In genomic region chr2:64819774-64820688, GRCh38 we compare ENCODE assay signal across 8 cellular contexts.
DNase-seq lines count a peak whose midpoint lies in the region; ATAC-seq and TF ChIP-seq lines count a peak whose summit lies in the region.

No MANE protein-coding gene starts in this region.

- ATAC-seq in HG03378 (IDR thresholded peaks at IDR 0.05; ENCODE audit: unreplicated experiment), result peak; percentile 94

- H3K79me2 ChIP-seq in trophoblast cell (ENCODE audit: control insufficient read depth, insufficient read depth, low read length, poor library complexity) (no peaks in the 10 kb centered on the region), hepatocyte (no peaks in the 10 kb centered on the region)

- H3K27ac ChIP-seq in trophoblast cell (ENCODE audit: low read depth, low read length) (no peak overlapping the region), hepatocyte (no peak overlapping the region)

- H2AK5ac ChIP-seq in trophoblast cell (ENCODE audit: low read length), result no peak overlapping the region

- DNase-seq in activated CD8-positive, alpha-beta memory T cell treated with anti-CD3 and anti-CD28 coated beads for 1 hour (ENCODE audit: extremely low read depth in 1 of 2, low read depth in 1 of 2), result peak; percentile 5 to 11
- DNase-seq in activated CD8-positive, alpha-beta memory T cell treated with anti-CD3 and anti-CD28 coated beads, Interleukin-2, amount 50 U/mL, for 48 hours, result no peak
- peak; percentile 54 for DNase-seq in activated CD8-positive, alpha-beta memory T cell treated with anti-CD3 and anti-CD28 coated beads, Interleukin-2, amount 50 U/mL, for 4 hours
- DNase-seq in trophoblast cell, result no peak
- DNase-seq in progenitor cell of endocrine pancreas (ENCODE audit: low spot score, unreplicated experiment), result no peak
- DNase-seq in hepatocyte (ENCODE audit: low spot score), result no peak
- no peak for DNase-seq in BE2C

- H3K4me3 Mint-ChIP-seq in progenitor cell of endocrine pancreas (ENCODE audit: low read depth), result no peak overlapping the region

- peaks cover 27% of the 10 kb centered on the region for H3K4me1 Mint-ChIP-seq in progenitor cell of endocrine pancreas (ENCODE audit: low read depth)

- H3K4me3 ChIP-seq in trophoblast cell (ENCODE audit: low read depth, low read length) (no peak overlapping the region), hepatocyte (no peak overlapping the region), BE2C (ENCODE audit: low read depth, low read length) (no peak overlapping the region)

- H4K20me1 ChIP-seq in hepatocyte (ENCODE audit: insufficient read depth, poor library complexity, severe bottlenecking), result no peaks in the 10 kb centered on the region

- H3K36me3 ChIP-seq in trophoblast cell (ENCODE audit: control insufficient read depth in 1 of 2, insufficient read depth in 2 of 2, low read length in 2 of 2) (no peaks in the 10 kb centered on the region), hepatocyte (replicated peaks; ENCODE audit: insufficient read depth, low read depth) (no peaks in the 10 kb centered on the region), BE2C (no peaks in the 10 kb centered on the region)

- peak overlapping the region; percentile 23 for H2AFZ ChIP-seq in trophoblast cell (ENCODE audit: insufficient read depth, low read length, poor library complexity)
- no peak overlapping the region for H2AFZ ChIP-seq in hepatocyte

- no peak overlapping the region for H3K18ac ChIP-seq in trophoblast cell (ENCODE audit: low read length)

- H4K12ac ChIP-seq in trophoblast cell (ENCODE audit: low read depth, low read length), result no peak overlapping the region

- no peak overlapping the region for H3K4ac ChIP-seq in trophoblast cell (ENCODE audit: low read depth, low read length)

- no peak overlapping the region for H3K23ac ChIP-seq in trophoblast cell (ENCODE audit: low read length)

- WGBS in trophoblast cell (ENCODE audit: extremely low coverage, insufficient coverage, insufficient read length), result no CpG with 5 or more reads among the region's 11 CpGs
- 84% methylated on average over 11 of the region's 11 CpGs for WGBS in hepatocyte (ENCODE audit: low lambda C conversion rate, missing lambda C conversion rate)

- H3K9me2 ChIP-seq in hepatocyte (replicated peaks; ENCODE audit: insufficient read depth), result no peaks in the 10 kb centered on the region

- no peak overlapping the region for H2BK5ac ChIP-seq in trophoblast cell (ENCODE audit: low read depth, low read length, poor library complexity)

- H4K8ac ChIP-seq in trophoblast cell (ENCODE audit: low read depth, low read length), result no peak overlapping the region

- no peaks in the 10 kb centered on the region for H3K36me3 Mint-ChIP-seq in progenitor cell of endocrine pancreas (ENCODE audit: insufficient read depth)

- H3K4me1 ChIP-seq in trophoblast cell (ENCODE audit: control insufficient read depth in 1 of 2, insufficient read depth in 2 of 2, low read length in 2 of 2), result peaks cover 2 to 16% of the 10 kb centered on the region in 2 experiments
- no peaks in the 10 kb centered on the region for H3K4me1 ChIP-seq in hepatocyte (ENCODE audit: insufficient read depth)
- H3K4me1 ChIP-seq in BE2C, result no peaks in the 10 kb centered on the region

- peaks cover 3% of the 10 kb centered on the region for H3K79me1 ChIP-seq in trophoblast cell (ENCODE audit: low read length)

- H2BK12ac ChIP-seq in trophoblast cell (ENCODE audit: low read length), result no peak overlapping the region

- H3K9me3 Mint-ChIP-seq in progenitor cell of endocrine pancreas (ENCODE audit: low read depth), result no peaks in the 10 kb centered on the region

- H3K14ac ChIP-seq in trophoblast cell (ENCODE audit: low read length), result no peak overlapping the region

- H3K27me3 ChIP-seq in trophoblast cell (ENCODE audit: insufficient read depth, low read length), result no peaks in the 10 kb centered on the region
- no peaks in the 10 kb centered on the region for H3K27me3 ChIP-seq in hepatocyte
- no peaks in the 10 kb centered on the region for H3K27me3 ChIP-seq in BE2C

- H2BK120ac ChIP-seq in trophoblast cell (ENCODE audit: insufficient read depth, low read length, poor library complexity), result peak overlapping the region; percentile 44

- H3K27me3 Mint-ChIP-seq in progenitor cell of endocrine pancreas, result no peaks in the 10 kb centered on the region

- H3K27ac Mint-ChIP-seq in progenitor cell of endocrine pancreas, result no peak overlapping the region

- H3K9me3 ChIP-seq in trophoblast cell (ENCODE audit: insufficient read depth, low read depth, low read length) (no peaks in the 10 kb centered on the region), hepatocyte (ENCODE audit: low read depth) (no peaks in the 10 kb centered on the region), BE2C (no peaks in the 10 kb centered on the region)

- H3K9ac ChIP-seq in trophoblast cell (ENCODE audit: low read length), result no peak overlapping the region

- no peak overlapping the region for H4K91ac ChIP-seq in trophoblast cell (ENCODE audit: low read depth, low read length)

- TF ChIP-seq CTCF in progenitor cell of endocrine pancreas (IDR thresholded peaks at IDR 0.05; ENCODE audit: unreplicated experiment) (no peak), hepatocyte (IDR thresholded peaks at IDR 0.05; ENCODE audit: poor library complexity) (no peak), BE2C (IDR thresholded peaks at IDR 0.05; ENCODE audit: low read depth, low read length) (no peak)

- H3K4me2 ChIP-seq in trophoblast cell (ENCODE audit: low read length) (no peak overlapping the region), hepatocyte (no peak overlapping the region)

Comparison
In these comparisons a context has a peak if more than half of its experiments do, and no peak if none do; other contexts are left out.
1. DNase-seq: peak in activated CD8-positive, alpha-beta memory T cell treated with anti-CD3 and anti-CD28 coated beads for 1 hour (2 of 2) and activated CD8-positive, alpha-beta memory T cell treated with anti-CD3 and anti-CD28 coated beads, Interleukin-2, amount 50 U/mL, for 4 hours (single experiment); none in activated CD8-positive, alpha-beta memory T cell treated with anti-CD3 and anti-CD28 coated beads, Interleukin-2, amount 50 U/mL, for 48 hours (single experiment), trophoblast cell (0 of 2), progenitor cell of endocrine pancreas (single experiment), hepatocyte (single experiment) and BE2C (single experiment).